Comparison of ENCODE assay signal across 1 cellular context in the genomic region with DNA sequence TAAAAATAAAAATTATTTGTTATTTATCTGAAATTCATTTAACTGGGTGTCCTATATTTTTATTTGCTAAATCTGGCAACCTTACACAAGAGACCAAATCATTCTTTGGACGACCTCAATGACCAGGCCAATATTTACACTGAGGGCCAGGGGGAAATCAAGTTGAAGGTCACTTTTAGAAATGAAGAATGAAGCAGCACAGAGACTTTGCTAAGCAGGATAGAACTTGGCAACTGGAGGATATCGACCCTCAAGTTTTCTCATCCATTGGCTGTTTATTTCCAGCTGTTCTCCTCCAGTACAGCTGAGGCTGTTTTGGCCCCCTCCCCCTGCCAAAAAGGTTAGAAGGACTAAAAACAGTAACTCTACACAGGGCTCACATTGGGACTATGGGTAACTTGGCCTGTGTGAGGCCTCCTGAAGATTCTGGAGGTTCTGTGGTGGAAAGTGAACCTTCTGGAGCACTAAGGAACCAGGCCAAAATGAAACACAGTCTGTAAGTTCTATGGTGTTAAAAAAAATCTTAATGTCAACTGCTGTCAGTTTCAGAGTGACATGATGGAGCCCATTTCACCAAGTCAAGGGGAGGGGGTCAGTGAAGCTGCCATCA.
TF ChIP-seq lines count a peak whose summit lies in the region.

No MANE protein-coding gene starts in this region.

TF ChIP-seq in HepG2, 621 proteins besides CTCF, POLR2A, EP300 and RAD21 (continued from another document and continues in another):
- no peak for TF ChIP-seq ARID2 (CRISPR knock-in tag; IDR thresholded peaks at IDR 0.05; ENCODE audit: borderline replicate concordance)
- TF ChIP-seq ZFP36L1 (CRISPR knock-in tag; IDR thresholded peaks at IDR 0.05) = no peak
- TF ChIP-seq ZNF33A (CRISPR knock-in tag; IDR thresholded peaks at IDR 0.05; ENCODE audit: borderline replicate concordance) = no peak
- peak; percentile 53; the same call in 1 of the 2 replicates for TF ChIP-seq HOXA5 (CRISPR knock-in tag; IDR thresholded peaks at IDR 0.05)
- no peak for TF ChIP-seq ZNF207 (IDR thresholded peaks at IDR 0.05; ENCODE audit: borderline replicate concordance)
- TF ChIP-seq, protein P1, sequence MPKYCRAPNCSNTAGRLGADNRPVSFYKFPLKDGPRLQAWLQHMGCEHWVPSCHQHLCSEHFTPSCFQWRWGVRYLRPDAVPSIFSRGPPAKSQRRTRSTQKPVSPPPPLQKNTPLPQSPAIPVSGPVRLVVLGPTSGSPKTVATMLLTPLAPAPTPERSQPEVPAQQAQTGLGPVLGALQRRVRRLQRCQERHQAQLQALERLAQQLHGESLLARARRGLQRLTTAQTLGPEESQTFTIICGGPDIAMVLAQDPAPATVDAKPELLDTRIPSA (CRISPR knock-in tag; IDR thresholded peaks at IDR 0.05; ENCODE audit: borderline replicate concordance) = no peak
- TF ChIP-seq, protein P2, sequence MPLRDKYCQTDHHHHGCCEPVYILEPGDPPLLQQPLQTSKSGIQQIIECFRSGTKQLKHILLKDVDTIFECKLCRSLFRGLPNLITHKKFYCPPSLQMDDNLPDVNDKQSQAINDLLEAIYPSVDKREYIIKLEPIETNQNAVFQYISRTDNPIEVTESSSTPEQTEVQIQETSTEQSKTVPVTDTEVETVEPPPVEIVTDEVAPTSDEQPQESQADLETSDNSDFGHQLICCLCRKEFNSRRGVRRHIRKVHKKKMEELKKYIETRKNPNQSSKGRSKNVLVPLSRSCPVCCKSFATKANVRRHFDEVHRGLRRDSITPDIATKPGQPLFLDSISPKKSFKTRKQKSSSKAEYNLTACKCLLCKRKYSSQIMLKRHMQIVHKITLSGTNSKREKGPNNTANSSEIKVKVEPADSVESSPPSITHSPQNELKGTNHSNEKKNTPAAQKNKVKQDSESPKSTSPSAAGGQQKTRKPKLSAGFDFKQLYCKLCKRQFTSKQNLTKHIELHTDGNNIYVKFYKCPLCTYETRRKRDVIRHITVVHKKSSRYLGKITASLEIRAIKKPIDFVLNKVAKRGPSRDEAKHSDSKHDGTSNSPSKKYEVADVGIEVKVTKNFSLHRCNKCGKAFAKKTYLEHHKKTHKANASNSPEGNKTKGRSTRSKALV (CRISPR knock-in tag; IDR thresholded peaks at IDR 0.05) = no peak
- TF ChIP-seq, protein P3, sequence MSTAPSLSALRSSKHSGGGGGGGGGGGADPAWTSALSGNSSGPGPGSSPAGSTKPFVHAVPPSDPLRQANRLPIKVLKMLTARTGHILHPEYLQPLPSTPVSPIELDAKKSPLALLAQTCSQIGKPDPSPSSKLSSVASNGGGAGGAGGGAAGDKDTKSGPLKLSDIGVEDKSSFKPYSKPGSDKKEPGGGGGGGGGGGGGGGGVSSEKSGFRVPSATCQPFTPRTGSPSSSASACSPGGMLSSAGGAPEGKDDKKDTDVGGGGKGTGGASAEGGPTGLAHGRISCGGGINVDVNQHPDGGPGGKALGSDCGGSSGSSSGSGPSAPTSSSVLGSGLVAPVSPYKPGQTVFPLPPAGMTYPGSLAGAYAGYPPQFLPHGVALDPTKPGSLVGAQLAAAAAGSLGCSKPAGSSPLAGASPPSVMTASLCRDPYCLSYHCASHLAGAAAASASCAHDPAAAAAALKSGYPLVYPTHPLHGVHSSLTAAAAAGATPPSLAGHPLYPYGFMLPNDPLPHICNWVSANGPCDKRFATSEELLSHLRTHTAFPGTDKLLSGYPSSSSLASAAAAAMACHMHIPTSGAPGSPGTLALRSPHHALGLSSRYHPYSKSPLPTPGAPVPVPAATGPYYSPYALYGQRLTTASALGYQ (CRISPR knock-in tag; IDR thresholded peaks at IDR 0.05) = peak; percentile 79; the same call in 1 of the 2 replicates
- no peak for TF ChIP-seq IKZF4 (CRISPR knock-in tag; IDR thresholded peaks at IDR 0.05; ENCODE audit: borderline replicate concordance, low read depth, not compliant biosample characterization)
- TF ChIP-seq, protein P4, sequence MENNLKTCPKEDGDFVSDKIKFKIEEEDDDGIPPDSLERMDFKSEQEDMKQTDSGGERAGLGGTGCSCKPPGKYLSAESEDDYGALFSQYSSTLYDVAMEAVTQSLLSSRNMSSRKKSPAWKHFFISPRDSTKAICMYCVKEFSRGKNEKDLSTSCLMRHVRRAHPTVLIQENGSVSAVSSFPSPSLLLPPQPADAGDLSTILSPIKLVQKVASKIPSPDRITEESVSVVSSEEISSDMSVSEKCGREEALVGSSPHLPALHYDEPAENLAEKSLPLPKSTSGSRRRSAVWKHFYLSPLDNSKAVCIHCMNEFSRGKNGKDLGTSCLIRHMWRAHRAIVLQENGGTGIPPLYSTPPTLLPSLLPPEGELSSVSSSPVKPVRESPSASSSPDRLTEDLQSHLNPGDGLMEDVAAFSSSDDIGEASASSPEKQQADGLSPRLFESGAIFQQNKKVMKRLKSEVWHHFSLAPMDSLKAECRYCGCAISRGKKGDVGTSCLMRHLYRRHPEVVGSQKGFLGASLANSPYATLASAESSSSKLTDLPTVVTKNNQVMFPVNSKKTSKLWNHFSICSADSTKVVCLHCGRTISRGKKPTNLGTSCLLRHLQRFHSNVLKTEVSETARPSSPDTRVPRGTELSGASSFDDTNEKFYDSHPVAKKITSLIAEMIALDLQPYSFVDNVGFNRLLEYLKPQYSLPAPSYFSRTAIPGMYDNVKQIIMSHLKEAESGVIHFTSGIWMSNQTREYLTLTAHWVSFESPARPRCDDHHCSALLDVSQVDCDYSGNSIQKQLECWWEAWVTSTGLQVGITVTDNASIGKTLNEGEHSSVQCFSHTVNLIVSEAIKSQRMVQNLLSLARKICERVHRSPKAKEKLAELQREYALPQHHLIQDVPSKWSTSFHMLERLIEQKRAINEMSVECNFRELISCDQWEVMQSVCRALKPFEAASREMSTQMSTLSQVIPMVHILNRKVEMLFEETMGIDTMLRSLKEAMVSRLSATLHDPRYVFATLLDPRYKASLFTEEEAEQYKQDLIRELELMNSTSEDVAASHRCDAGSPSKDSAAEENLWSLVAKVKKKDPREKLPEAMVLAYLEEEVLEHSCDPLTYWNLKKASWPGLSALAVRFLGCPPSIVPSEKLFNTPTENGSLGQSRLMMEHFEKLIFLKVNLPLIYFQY (CRISPR knock-in tag; IDR thresholded peaks at IDR 0.05; ENCODE audit: borderline replicate concordance) = no peak
- no peak for TF ChIP-seq JUNB (CRISPR knock-in tag; IDR thresholded peaks at IDR 0.05; ENCODE audit: borderline replicate concordance)
- no peak for TF ChIP-seq GATA4 (IDR thresholded peaks at IDR 0.05; ENCODE audit: borderline replicate concordance, low read depth)
- peak; percentile 58; the same call in 1 of the 2 replicates for TF ChIP-seq SMYD3 (CRISPR knock-in tag; IDR thresholded peaks at IDR 0.05)
- TF ChIP-seq, protein P5, sequence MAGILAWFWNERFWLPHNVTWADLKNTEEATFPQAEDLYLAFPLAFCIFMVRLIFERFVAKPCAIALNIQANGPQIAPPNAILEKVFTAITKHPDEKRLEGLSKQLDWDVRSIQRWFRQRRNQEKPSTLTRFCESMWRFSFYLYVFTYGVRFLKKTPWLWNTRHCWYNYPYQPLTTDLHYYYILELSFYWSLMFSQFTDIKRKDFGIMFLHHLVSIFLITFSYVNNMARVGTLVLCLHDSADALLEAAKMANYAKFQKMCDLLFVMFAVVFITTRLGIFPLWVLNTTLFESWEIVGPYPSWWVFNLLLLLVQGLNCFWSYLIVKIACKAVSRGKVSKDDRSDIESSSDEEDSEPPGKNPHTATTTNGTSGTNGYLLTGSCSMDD (CRISPR knock-in tag; IDR thresholded peaks at IDR 0.05) = no peak
- TF ChIP-seq, protein P6, sequence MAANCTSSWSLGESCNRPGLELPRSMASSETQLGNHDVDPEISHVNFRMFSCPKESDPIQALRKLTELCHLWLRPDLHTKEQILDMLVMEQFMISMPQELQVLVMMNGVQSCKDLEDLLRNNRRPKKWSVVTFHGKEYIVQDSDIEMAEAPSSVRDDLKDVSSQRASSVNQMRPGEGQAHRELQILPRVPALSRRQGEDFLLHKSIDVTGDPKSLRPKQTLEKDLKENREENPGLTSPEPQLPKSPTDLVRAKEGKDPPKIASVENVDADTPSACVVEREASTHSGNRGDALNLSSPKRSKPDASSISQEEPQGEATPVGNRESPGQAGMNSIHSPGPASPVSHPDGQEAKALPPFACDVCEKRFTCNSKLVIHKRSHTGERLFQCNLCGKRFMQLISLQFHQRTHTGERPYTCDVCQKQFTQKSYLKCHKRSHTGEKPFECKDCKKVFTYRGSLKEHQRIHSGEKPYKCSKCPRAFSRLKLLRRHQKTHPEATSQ (CRISPR knock-in tag; IDR thresholded peaks at IDR 0.05; ENCODE audit: borderline replicate concordance) = no peak
- TF ChIP-seq ZNF788 (CRISPR knock-in tag; IDR thresholded peaks at IDR 0.05; ENCODE audit: borderline replicate concordance) = no peak
- TF ChIP-seq, protein P7, sequence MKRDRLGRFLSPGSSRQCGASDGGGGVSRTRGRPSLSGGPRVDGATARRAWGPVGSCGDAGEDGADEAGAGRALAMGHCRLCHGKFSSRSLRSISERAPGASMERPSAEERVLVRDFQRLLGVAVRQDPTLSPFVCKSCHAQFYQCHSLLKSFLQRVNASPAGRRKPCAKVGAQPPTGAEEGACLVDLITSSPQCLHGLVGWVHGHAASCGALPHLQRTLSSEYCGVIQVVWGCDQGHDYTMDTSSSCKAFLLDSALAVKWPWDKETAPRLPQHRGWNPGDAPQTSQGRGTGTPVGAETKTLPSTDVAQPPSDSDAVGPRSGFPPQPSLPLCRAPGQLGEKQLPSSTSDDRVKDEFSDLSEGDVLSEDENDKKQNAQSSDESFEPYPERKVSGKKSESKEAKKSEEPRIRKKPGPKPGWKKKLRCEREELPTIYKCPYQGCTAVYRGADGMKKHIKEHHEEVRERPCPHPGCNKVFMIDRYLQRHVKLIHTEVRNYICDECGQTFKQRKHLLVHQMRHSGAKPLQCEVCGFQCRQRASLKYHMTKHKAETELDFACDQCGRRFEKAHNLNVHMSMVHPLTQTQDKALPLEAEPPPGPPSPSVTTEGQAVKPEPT (CRISPR knock-in tag; IDR thresholded peaks at IDR 0.05; ENCODE audit: low read depth) = no peak
- TF ChIP-seq ZNF777 (CRISPR knock-in tag; IDR thresholded peaks at IDR 0.05) = no peak; the same call in 1 of the 2 replicates
- TF ChIP-seq NONO (IDR thresholded peaks at IDR 0.05) = no peak
- no peak; the same call in 1 of the 2 replicates for TF ChIP-seq NONO (CRISPR knock-in tag; conservative IDR thresholded peaks at IDR 0.05)
- no peak for TF ChIP-seq STAT5B (CRISPR knock-in tag; IDR thresholded peaks at IDR 0.05)
- TF ChIP-seq ZNF670 (CRISPR knock-in tag; IDR thresholded peaks at IDR 0.05; ENCODE audit: borderline replicate concordance) = 0 out of 2 replicates have a peak, but pooled peaks have one; percentile 47
- TF ChIP-seq NFIC (IDR thresholded peaks at IDR 0.05; ENCODE audit: low read length) = peak; percentile 85
- no peak for TF ChIP-seq ZNF30 (CRISPR knock-in tag; IDR thresholded peaks at IDR 0.05)
- peak; percentile 81 for TF ChIP-seq ONECUT2 (CRISPR knock-in tag; IDR thresholded peaks at IDR 0.05)
- no peak for TF ChIP-seq SMARCC2 (IDR thresholded peaks at IDR 0.05)
- peak; percentile 77; the same call in 1 of the 2 replicates for TF ChIP-seq RXRA (CRISPR knock-in tag; IDR thresholded peaks at IDR 0.05)
- TF ChIP-seq, protein P8, sequence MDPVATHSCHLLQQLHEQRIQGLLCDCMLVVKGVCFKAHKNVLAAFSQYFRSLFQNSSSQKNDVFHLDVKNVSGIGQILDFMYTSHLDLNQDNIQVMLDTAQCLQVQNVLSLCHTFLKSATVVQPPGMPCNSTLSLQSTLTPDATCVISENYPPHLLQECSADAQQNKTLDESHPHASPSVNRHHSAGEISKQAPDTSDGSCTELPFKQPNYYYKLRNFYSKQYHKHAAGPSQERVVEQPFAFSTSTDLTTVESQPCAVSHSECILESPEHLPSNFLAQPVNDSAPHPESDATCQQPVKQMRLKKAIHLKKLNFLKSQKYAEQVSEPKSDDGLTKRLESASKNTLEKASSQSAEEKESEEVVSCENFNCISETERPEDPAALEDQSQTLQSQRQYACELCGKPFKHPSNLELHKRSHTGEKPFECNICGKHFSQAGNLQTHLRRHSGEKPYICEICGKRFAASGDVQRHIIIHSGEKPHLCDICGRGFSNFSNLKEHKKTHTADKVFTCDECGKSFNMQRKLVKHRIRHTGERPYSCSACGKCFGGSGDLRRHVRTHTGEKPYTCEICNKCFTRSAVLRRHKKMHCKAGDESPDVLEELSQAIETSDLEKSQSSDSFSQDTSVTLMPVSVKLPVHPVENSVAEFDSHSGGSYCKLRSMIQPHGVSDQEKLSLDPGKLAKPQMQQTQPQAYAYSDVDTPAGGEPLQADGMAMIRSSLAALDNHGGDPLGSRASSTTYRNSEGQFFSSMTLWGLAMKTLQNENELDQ (CRISPR knock-in tag; IDR thresholded peaks at IDR 0.05; ENCODE audit: borderline replicate concordance) = no peak
- TF ChIP-seq HNF4A (CRISPR knock-in tag; IDR thresholded peaks at IDR 0.05) = peak; percentile 91
- TF ChIP-seq, protein P9, sequence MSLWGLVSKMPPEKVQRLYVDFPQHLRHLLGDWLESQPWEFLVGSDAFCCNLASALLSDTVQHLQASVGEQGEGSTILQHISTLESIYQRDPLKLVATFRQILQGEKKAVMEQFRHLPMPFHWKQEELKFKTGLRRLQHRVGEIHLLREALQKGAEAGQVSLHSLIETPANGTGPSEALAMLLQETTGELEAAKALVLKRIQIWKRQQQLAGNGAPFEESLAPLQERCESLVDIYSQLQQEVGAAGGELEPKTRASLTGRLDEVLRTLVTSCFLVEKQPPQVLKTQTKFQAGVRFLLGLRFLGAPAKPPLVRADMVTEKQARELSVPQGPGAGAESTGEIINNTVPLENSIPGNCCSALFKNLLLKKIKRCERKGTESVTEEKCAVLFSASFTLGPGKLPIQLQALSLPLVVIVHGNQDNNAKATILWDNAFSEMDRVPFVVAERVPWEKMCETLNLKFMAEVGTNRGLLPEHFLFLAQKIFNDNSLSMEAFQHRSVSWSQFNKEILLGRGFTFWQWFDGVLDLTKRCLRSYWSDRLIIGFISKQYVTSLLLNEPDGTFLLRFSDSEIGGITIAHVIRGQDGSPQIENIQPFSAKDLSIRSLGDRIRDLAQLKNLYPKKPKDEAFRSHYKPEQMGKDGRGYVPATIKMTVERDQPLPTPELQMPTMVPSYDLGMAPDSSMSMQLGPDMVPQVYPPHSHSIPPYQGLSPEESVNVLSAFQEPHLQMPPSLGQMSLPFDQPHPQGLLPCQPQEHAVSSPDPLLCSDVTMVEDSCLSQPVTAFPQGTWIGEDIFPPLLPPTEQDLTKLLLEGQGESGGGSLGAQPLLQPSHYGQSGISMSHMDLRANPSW (CRISPR knock-in tag; IDR thresholded peaks at IDR 0.05; ENCODE audit: borderline replicate concordance) = no peak
- TF ChIP-seq ATAD3A (CRISPR knock-in tag; IDR thresholded peaks at IDR 0.05) = no peak
- no peak for TF ChIP-seq MATR3 (CRISPR knock-in tag; IDR thresholded peaks at IDR 0.05)
- TF ChIP-seq, protein P10, sequence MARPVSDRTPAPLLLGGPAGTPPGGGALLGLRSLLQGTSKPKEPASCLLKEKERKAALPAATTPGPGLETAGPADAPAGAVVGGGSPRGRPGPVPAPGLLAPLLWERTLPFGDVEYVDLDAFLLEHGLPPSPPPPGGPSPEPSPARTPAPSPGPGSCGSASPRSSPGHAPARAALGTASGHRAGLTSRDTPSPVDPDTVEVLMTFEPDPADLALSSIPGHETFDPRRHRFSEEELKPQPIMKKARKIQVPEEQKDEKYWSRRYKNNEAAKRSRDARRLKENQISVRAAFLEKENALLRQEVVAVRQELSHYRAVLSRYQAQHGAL (CRISPR knock-in tag; IDR thresholded peaks at IDR 0.05; ENCODE audit: not compliant biosample characterization) = no peak
- no peak for TF ChIP-seq DNMT1 (CRISPR knock-in tag; IDR thresholded peaks at IDR 0.05)
- TF ChIP-seq, protein P11, sequence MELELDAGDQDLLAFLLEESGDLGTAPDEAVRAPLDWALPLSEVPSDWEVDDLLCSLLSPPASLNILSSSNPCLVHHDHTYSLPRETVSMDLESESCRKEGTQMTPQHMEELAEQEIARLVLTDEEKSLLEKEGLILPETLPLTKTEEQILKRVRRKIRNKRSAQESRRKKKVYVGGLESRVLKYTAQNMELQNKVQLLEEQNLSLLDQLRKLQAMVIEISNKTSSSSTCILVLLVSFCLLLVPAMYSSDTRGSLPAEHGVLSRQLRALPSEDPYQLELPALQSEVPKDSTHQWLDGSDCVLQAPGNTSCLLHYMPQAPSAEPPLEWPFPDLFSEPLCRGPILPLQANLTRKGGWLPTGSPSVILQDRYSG (CRISPR knock-in tag; IDR thresholded peaks at IDR 0.05) = no peak
